Comparison of ENCODE assay signal across 13 cellular contexts in the genomic region with DNA sequence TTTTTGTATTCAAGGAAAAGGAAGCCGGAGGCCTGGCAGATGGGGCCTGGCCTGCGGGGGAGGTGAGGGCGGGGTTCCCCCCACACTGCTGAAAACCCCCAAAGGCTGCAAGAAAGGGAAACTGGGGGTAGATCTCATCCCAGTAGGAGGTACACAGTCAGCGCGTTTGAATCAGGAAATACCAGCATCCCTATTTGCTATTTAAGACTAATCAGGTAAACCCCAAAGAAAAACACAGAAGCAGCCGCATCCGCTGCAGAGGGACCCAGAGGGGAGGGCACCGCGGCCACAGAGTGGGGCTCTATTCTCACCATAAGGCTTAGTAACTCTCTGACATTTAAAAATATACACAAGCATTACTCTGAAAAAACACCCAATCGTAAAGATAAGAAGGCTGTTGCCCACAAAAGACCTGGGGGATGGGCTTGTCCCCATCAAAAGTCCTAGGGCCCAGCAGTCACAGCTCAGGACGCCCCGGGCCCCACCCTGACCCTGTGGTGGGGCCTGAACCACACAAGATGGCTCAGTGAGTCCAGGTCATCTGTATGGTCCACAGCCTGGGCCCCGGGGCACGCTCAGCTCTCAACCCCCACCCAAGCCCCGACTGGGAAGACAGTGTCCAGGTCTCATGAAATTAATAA. TPM values are rescaled to one million over a fixed set of nuclear protein-coding genes. Genes with fewer than 3 reads are reported as not detected.
A peak's percentile ranks its signal among the peaks of the same experiment; 100 is the strongest.
DNase-seq lines count a peak whose midpoint lies in the region; ATAC-seq and TF ChIP-seq lines count a peak whose summit lies in the region.
"Had no signal": no experiment of that assay in that cellular context is flagged by ENCODE, and none has a peak within 500 bp of the region (broad histone marks: within the 10 kb centered on the region; RNA-seq: fewer than 3 reads in every experiment).

No MANE protein-coding gene starts in this region.

- no peak overlapping the region for H3K4me3 Mint-ChIP-seq in neural progenitor cell
- H3K4me3 Mint-ChIP-seq: nephron progenitor cell had no signal

- peak overlapping the region; percentile 65 for H3K27ac Mint-ChIP-seq in neural progenitor cell
- H3K27ac Mint-ChIP-seq: nephron progenitor cell had no signal

- no peak overlapping the region for H2AFZ ChIP-seq in neural progenitor cell (replicated peaks)

- POLR2A ChIA-PET in HEK293 (lab: Yijun Ruan, JAX): interaction anchor here (0.5 kb wide), 1 partner anchor 320 kb away, joined by 3 read pairs; no protein-coding TSS in a partner anchor

- H4K20me1 ChIP-seq in neural progenitor cell (ENCODE audit: low read depth): peaks cover 13% of the 10 kb centered on the region

- H3K27ac ChIP-seq in HEK293 (ENCODE audit: extremely low read depth, low read depth, low read length): peak overlapping the region; percentile 41; the same call in 1 of the 2 replicates
- no peak overlapping the region for H3K27ac ChIP-seq in neural progenitor cell
- H3K27ac ChIP-seq: coronary artery, SJCRH30, thoracic aorta had no signal

- DNase-seq in GDM1 (lab: John Stamatoyannopoulos, UW): peak; percentile 70
- DNase-seq in activated CD8-positive, alpha-beta memory T cell treated with anti-CD3 and anti-CD28 coated beads, Interleukin-2, amount 50 U/mL, for 4 hours: peak; percentile 51
- no peak for DNase-seq in neural progenitor cell (ENCODE audit: low spot score)
- no peak for DNase-seq in SW480 (ENCODE audit: low spot score)
- DNase-seq in putamen (ENCODE audit: low spot score): no peak
- DNase-seq: NCI-H510A had no signal

- CTCF ChIA-PET in HEK293 (lab: Yijun Ruan, JAX): interaction anchor here (0.6 to 1.0 kb wide), 9 partner anchors 16 to 992 kb away, joined by 3 to 6 read pairs (median 3); a partner anchor contains a TSS

- peaks cover 7% of the 10 kb centered on the region for H3K27me3 Mint-ChIP-seq in neural progenitor cell (ENCODE audit: insufficient read depth, low read depth)

- H3K36me3 Mint-ChIP-seq in neural progenitor cell: peaks cover 17% of the 10 kb centered on the region

- peaks cover 10% of the 10 kb centered on the region for H3K4me1 ChIP-seq in HEK293 (ENCODE audit: control insufficient read depth, insufficient read depth, low read length)
- H3K4me1 ChIP-seq in neural progenitor cell: no peaks in the 10 kb centered on the region
- H3K4me1 ChIP-seq: SJCRH30 had no signal

- H3K9me3 Mint-ChIP-seq in neural progenitor cell: peaks cover 12% of the 10 kb centered on the region

- H3F3A ChIP-seq in neural progenitor cell (ENCODE audit: low read depth): no peaks in the 10 kb centered on the region

- no peak overlapping the region for H3K4me2 ChIP-seq in neural progenitor cell

- H3K36me3 ChIP-seq in HEK293 (ENCODE audit: control insufficient read depth in 2 of 2, insufficient read depth in 1 of 2, low read length in 2 of 2) (no peaks in the 10 kb centered on the region), neural progenitor cell (no peaks in the 10 kb centered on the region)
- H3K36me3 ChIP-seq: SJCRH30, thoracic aorta had no signal

- H3K9me3 ChIP-seq in HEK293 (ENCODE audit: control insufficient read depth, insufficient read depth, low read depth, low read length) (no peaks in the 10 kb centered on the region), neural progenitor cell (ENCODE audit: low read depth) (no peaks in the 10 kb centered on the region)
- H3K9me3 ChIP-seq: SJCRH30, thoracic aorta had no signal

- no peak overlapping the region for H3K9ac ChIP-seq in neural progenitor cell

- peaks cover 5% of the 10 kb centered on the region for H3K4me1 Mint-ChIP-seq in neural progenitor cell

- no peaks in the 10 kb centered on the region for H3K27me3 ChIP-seq in neural progenitor cell

- H3K4me3 ChIP-seq in HEK293 (ENCODE audit: low read depth, low read length) (no peak overlapping the region), neural progenitor cell (no peak overlapping the region)
- H3K4me3 ChIP-seq: coronary artery, SJCRH30, thoracic aorta had no signal

- TF ChIP-seq CTCF in HEK293 (tag by site-specific recombination; IDR thresholded peaks at IDR 0.05) (no peak), neural progenitor cell (IDR thresholded peaks at IDR 0.05) (no peak)

- H3K79me2 ChIP-seq in neural progenitor cell (ENCODE audit: low read depth): peaks cover 3% of the 10 kb centered on the region

- no peak for ATAC-seq in HG02870 (IDR thresholded peaks at IDR 0.05; ENCODE audit: unreplicated experiment)
- no peak for ATAC-seq in GM21717 (IDR thresholded peaks at IDR 0.05; ENCODE audit: unreplicated experiment)

TF ChIP-seq in HEK293, 187 proteins besides CTCF, POLR2A, EP300 and RAD21:
- TF ChIP-seq KLF1 (tag by site-specific recombination; IDR thresholded peaks at IDR 0.05) (peak; percentile 82), GLIS1 (tag by site-specific recombination; IDR thresholded peaks at IDR 0.05) (peak; percentile 48), ZNF792 (tag by site-specific recombination; IDR thresholded peaks at IDR 0.05) (no peak)
- TF ChIP-seq, protein P1, sequence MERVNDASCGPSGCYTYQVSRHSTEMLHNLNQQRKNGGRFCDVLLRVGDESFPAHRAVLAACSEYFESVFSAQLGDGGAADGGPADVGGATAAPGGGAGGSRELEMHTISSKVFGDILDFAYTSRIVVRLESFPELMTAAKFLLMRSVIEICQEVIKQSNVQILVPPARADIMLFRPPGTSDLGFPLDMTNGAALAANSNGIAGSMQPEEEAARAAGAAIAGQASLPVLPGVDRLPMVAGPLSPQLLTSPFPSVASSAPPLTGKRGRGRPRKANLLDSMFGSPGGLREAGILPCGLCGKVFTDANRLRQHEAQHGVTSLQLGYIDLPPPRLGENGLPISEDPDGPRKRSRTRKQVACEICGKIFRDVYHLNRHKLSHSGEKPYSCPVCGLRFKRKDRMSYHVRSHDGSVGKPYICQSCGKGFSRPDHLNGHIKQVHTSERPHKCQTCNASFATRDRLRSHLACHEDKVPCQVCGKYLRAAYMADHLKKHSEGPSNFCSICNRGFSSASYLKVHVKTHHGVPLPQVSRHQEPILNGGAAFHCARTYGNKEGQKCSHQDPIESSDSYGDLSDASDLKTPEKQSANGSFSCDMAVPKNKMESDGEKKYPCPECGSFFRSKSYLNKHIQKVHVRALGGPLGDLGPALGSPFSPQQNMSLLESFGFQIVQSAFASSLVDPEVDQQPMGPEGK (tag by site-specific recombination; IDR thresholded peaks at IDR 0.05): 0 out of 2 replicates have a peak, but pooled peaks have one; percentile 23

RNA-seq across cellular contexts. Expression of a gene that starts 31.2 kb away (rescaled TPM):
- total RNA-seq in neural progenitor cell (ENCODE audit: low replicate concordance): 39.5 and 106 TPM in 2 replicates
- total RNA-seq: SJCRH30, thoracic aorta had no signal

RNA-seq across cellular contexts. Expression of a gene that starts 57.6 kb away (rescaled TPM):
- total RNA-seq in neural progenitor cell (ENCODE audit: low replicate concordance): 0.54 and 1.5 TPM in 2 replicates

Comparison
In these comparisons a context has a peak if more than half of its experiments do, and no peak if none do; other contexts are left out.
1. DNase-seq: peak in GDM1 (single experiment) and activated CD8-positive, alpha-beta memory T cell treated with anti-CD3 and anti-CD28 coated beads, Interleukin-2, amount 50 U/mL, for 4 hours (single experiment); none in neural progenitor cell (single experiment), SW480 (single experiment) and putamen (single experiment).